10 cellular contexts compared by ENCODE assay signal in the genomic region with DNA sequence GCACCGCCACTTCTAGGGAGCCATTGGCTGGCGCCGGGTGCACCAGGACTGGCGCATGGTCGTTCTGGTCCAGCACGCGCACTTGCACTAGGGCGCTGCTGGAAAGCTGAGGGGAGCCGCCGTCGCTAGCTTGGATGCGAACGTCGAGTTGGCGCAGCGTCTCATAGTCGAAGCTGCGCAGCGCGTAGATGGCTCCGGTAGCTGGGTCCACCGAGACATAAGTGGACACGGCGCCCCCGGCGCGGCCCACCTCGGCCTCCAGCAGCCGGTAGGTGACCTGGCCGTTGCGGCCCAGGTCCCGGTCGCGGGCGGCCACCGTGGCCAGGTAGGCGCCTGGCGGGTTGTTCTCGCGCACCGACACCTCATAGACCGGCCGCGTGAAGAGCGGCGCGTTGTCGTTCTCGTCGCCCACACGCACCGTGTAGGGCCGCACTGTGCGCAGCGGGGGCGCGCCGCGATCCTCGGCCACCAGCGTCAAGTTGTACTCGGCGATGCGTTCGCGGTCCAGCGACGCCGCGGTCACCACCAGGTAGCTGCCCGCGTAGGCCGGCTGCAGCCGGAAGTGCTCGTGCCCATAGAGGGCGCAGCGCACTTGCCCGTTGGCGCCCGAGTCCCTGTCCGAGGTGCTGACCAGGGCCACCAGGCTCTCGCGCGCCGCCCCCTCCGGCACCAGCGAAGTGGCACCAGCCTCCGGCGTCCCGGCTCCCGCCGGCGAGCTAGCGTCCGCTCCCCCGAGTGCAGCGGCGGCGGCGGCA. TPM values are rescaled to one million over a fixed set of nuclear protein-coding genes. Genes with fewer than 3 reads are reported as not detected.
DNase-seq lines count a peak whose midpoint lies in the region; ATAC-seq, FAIRE-seq and TF ChIP-seq lines count a peak whose summit lies in the region.
"Had no signal": no experiment of that assay in that cellular context is flagged by ENCODE, and none has a peak within 500 bp of the region (broad histone marks: within the 10 kb centered on the region; RNA-seq: fewer than 3 reads in every experiment).

No MANE protein-coding gene starts in this region.

- FAIRE-seq in pancreas (lab: Jason Lieb, UNC) = no peak

- no peak overlapping the region for H3K27ac ChIP-seq in pancreas

- peaks cover 3% of the 10 kb centered on the region for H3K9me3 Mint-ChIP-seq in activated CD8-positive, alpha-beta T cell treated with anti-CD3 and anti-CD28 coated beads for 36 hours

- CTCF ChIA-PET in activated CD8-positive, alpha-beta T cell treated with anti-CD3 and anti-CD28 coated beads for 36 hours (lab: Charles Lee) = interaction anchor here (0.8 to 1.8 kb wide), 5 partner anchors 14 to 121 kb away, joined by 3 to 6 read pairs (median 4); no protein-coding TSS in a partner anchor

- peaks cover 12 to 71% (median 27%) of the 10 kb centered on the region in 4 donors for H3K27me3 ChIP-seq in pancreas

- POLR2A ChIA-PET in activated CD8-positive, alpha-beta T cell treated with anti-CD3 and anti-CD28 coated beads for 36 hours (lab: Charles Lee) = interaction anchor here (1.0 kb wide), 1 partner anchor 122 kb away, joined by 3 read pairs; no protein-coding TSS in a partner anchor

- H3K4me3 ChIP-seq in pancreas = peak overlapping the region in 1 of 4 donors; percentile 21

- H3K36me3 Mint-ChIP-seq in activated CD8-positive, alpha-beta T cell treated with anti-CD3 and anti-CD28 coated beads for 36 hours (ENCODE audit: low read depth) = peaks cover 3% of the 10 kb centered on the region

- intact Hi-C loops in activated CD8-positive, alpha-beta T cell treated with anti-CD3 and anti-CD28 coated beads for 36 hours (cut with micrococcal nuclease) = no loop called here
- intact Hi-C loops in cardiac septum (cut with DNase I) = no loop called here
- intact Hi-C loops in pancreas (cut with DNase I) = no loop called here

- DNase-seq in G401 (ENCODE audit: low spot score) (peak; percentile 2), cardiac septum (ENCODE audit: low spot score) (peak; percentile 79), pancreas (peak; percentile 44 to 85 (median 62)), ACHN (no peak), middle frontal gyrus (ENCODE audit: extremely low spot score, low spot score) (no peak)
- DNase-seq in activated CD8-positive, alpha-beta T cell treated with anti-CD3 and anti-CD28 coated beads for 36 hours = peak; percentile 46

- H3K27ac Mint-ChIP-seq in activated CD8-positive, alpha-beta T cell treated with anti-CD3 and anti-CD28 coated beads for 36 hours = no peak overlapping the region

- ATAC-seq in activated CD8-positive, alpha-beta T cell treated with anti-CD3 and anti-CD28 coated beads for 36 hours = peak; percentile 47
- ATAC-seq in pancreas = peak; percentile 47 to 85 (median 68)
- ATAC-seq in GM18520 (IDR thresholded peaks at IDR 0.05; ENCODE audit: unreplicated experiment) = no peak
- no peak for ATAC-seq in HG02938 (IDR thresholded peaks at IDR 0.05; ENCODE audit: unreplicated experiment)

- H3K27me3 Mint-ChIP-seq in activated CD8-positive, alpha-beta T cell treated with anti-CD3 and anti-CD28 coated beads for 36 hours = peaks cover 64% of the 10 kb centered on the region

- H3K4me1 Mint-ChIP-seq in activated CD8-positive, alpha-beta T cell treated with anti-CD3 and anti-CD28 coated beads for 36 hours (ENCODE audit: low read depth) = peaks cover 17% of the 10 kb centered on the region

- H3K4me3 Mint-ChIP-seq in activated CD8-positive, alpha-beta T cell treated with anti-CD3 and anti-CD28 coated beads for 36 hours = no peak overlapping the region

- H3K4me1 ChIP-seq in pancreas = peaks cover 0 to 2% (median 0%) of the 10 kb centered on the region in 3 donors

- no peaks in the 10 kb centered on the region for H3K36me3 ChIP-seq in pancreas

- 7% methylated on average over 72 to 100 of the region's 100 CpGs for WGBS in pancreas, 2 donors

- no peaks in the 10 kb centered on the region for H3K9me3 ChIP-seq in pancreas

- no peak for TF ChIP-seq CTCF in activated CD8-positive, alpha-beta T cell treated with anti-CD3 and anti-CD28 coated beads for 36 hours (IDR thresholded peaks at IDR 0.05)
- peak in 3 of 4 donors; percentile 13 to 47 (median 24) for TF ChIP-seq CTCF in pancreas (IDR thresholded peaks at IDR 0.05)

- in situ Hi-C loops in G401 (cut with HindIII; ENCODE audit: low sequenced_read_pairs) = no loop called here
- in situ Hi-C loops in ACHN (cut with HindIII; ENCODE audit: low pct_ligation_motif_present, low pct_unique_long_range_greater_than_20kb, low sequenced_read_pairs) = no loop called here

RNA-seq across cellular contexts. Expression of gene PCDH8, which starts 1.7 kb away (rescaled TPM):
- not detected in 2 replicates for total RNA-seq in G401 (2014; rRNA removed; shearing (Covaris generic))
- total RNA-seq in activated CD8-positive, alpha-beta T cell treated with anti-CD3 and anti-CD28 coated beads for 36 hours = not detected
- total RNA-seq in cardiac septum (not detected), pancreas (under 1 TPM in 3 of 6 donors, not detected in 3; 0.04 to 0.44 (median 0.06) TPM)
- polyA plus RNA-seq in pancreas = under 1 TPM in 1 of 2 donors, not detected in 1; 0.85 TPM
- total RNA-seq: glomerular endothelial cell, RPMI7951 had no signal

Comparison
In these comparisons a context has a peak if more than half of its experiments do, and no peak if none do; other contexts are left out.
1. DNase-seq: peak in G401 (single experiment), activated CD8-positive, alpha-beta T cell treated with anti-CD3 and anti-CD28 coated beads for 36 hours (single experiment), cardiac septum (single experiment) and pancreas (6 of 6); none in ACHN (single experiment) and middle frontal gyrus (single experiment).
2. ATAC-seq: peak in activated CD8-positive, alpha-beta T cell treated with anti-CD3 and anti-CD28 coated beads for 36 hours (single experiment) and pancreas (4 of 4); none in GM18520 (single experiment) and HG02938 (single experiment).